ENCODE assay signal across 21 cellular contexts in the genomic region with DNA sequence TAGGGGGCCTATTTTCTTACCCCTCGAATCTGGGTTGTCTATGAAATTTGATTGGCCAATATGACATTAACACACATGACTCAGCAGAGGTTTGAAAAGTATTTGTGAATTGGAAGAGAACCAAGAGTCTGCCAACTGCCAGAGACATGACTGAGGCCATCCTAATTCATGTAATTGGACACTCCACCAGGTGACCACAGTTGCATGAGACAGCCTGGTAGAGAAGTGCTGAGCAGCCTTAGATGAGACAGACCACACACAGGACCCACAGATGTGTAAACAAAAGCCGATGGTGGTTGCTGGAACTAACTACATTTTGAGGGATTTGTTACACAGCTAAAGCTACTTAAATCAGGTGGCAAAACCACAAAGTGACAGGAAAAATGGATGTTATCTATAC. TPM values are rescaled to one million over a fixed set of nuclear protein-coding genes. Genes with fewer than 3 reads are reported as not detected.
DNase-seq lines count a peak whose midpoint lies in the region; ATAC-seq and TF ChIP-seq lines count a peak whose summit lies in the region.
"Had no signal": no experiment of that assay in that cellular context is flagged by ENCODE, and none has a peak within 500 bp of the region (broad histone marks: within the 10 kb centered on the region; RNA-seq: fewer than 3 reads in every experiment).

No MANE protein-coding gene starts in this region.

- peaks cover 12% of the 10 kb centered on the region for H3K27me3 Mint-ChIP-seq in MCF 10A (ENCODE audit: insufficient read depth, unreplicated experiment)

- H3K36me3 Mint-ChIP-seq in MCF 10A (ENCODE audit: insufficient read depth, unreplicated experiment) = no peaks in the 10 kb centered on the region

- CTCF ChIA-PET in MCF 10A (lab: Yijun Ruan, JAX) = no interaction called here

- H3K4me1 ChIP-seq in breast epithelium (no peaks in the 10 kb centered on the region), ovary (ENCODE audit: insufficient read depth) (no peaks in the 10 kb centered on the region)
- H3K4me1 ChIP-seq: sigmoid colon, uterus had no signal

- H3K9me3 ChIP-seq in breast epithelium (no peaks in the 10 kb centered on the region), ovary (no peaks in the 10 kb centered on the region)
- H3K9me3 ChIP-seq: mucosa of descending colon, sigmoid colon, uterus had no signal

- BruUV-seq in MCF 10A (replicated peaks; lab: Mats Ljungman, UMichigan) = no TSS peak

- DNase-seq in MCF 10A (ENCODE audit: unreplicated experiment) (peak; percentile 70), breast epithelium (ENCODE audit: low spot score in 2 of 2) (no peak), NB4 (ENCODE audit: low read depth) (peak; percentile 7), SHP77 treated with DMSO at 0.1 percent for 48 hours (lab: John Stamatoyannopoulos, UW) (peak; percentile 67), NCI-H1417 (lab: John Stamatoyannopoulos, UW) (no peak), ovary (no peak), NCI-H1436 treated with DMSO at 0.1 percent for 48 hours (lab: John Stamatoyannopoulos, UW) (no peak)
- DNase-seq: activated CD4-positive, alpha-beta T cell treated with anti-CD3 and anti-CD28 coated beads for 48 hours; activated naive CD4-positive, alpha-beta T cell treated with Interleukin-2 at 50 U/mL for 16 hours; CD4-positive, alpha-beta T cell; hypothalamus; IMR-90; left colon; mucosa of descending colon; NCI-H1694 treated with DMSO at 0.1 percent for 48 hours; NCI-H510A treated with DMSO at 0.1 percent for 48 hours; sigmoid colon; stimulated activated CD4-positive, alpha-beta T cell treated with anti-CD3 and anti-CD28 coated beads, Interleukin-1b, Interleukin-23, amount 100 ng/mL, for 48 hours; uterus had no signal

- H3K27me3 ChIP-seq in breast epithelium = no peaks in the 10 kb centered on the region
- no peaks in the 10 kb centered on the region for H3K27me3 ChIP-seq in ovary
- H3K27me3 ChIP-seq: sigmoid colon, uterus had no signal

- H3K4me3 ChIP-seq in breast epithelium (no peak overlapping the region), NB4 (ENCODE audit: low read depth, low read length) (no peak overlapping the region), ovary (no peak overlapping the region)
- H3K4me3 ChIP-seq: mucosa of descending colon, sigmoid colon, uterus had no signal

- 58 to 70% (median 60%) methylated on average over 2 of the region's 2 CpGs for WGBS in ovary, 3 donors

- no peak for TF ChIP-seq EP300 in ovary (IDR thresholded peaks at IDR 0.05)

- TF ChIP-seq CTCF in MCF 10A (IDR thresholded peaks at IDR 0.05; ENCODE audit: unreplicated experiment) (no peak), breast epithelium (IDR thresholded peaks at IDR 0.05) (no peak), NB4 (IDR thresholded peaks at IDR 0.05; ENCODE audit: low read depth, low read length) (no peak), ovary (IDR thresholded peaks at IDR 0.05) (no peak)

- H3K27ac ChIP-seq in breast epithelium = no peak overlapping the region
- no peak overlapping the region for H3K27ac ChIP-seq in ovary
- H3K27ac ChIP-seq: sigmoid colon, uterus had no signal

- H3K4me1 Mint-ChIP-seq in MCF 10A (ENCODE audit: insufficient read depth, unreplicated experiment) = no peaks in the 10 kb centered on the region

- intact Hi-C loops in MCF 10A (cut with micrococcal nuclease) = no loop called here
- intact Hi-C loops in breast epithelium (cut with DNase I; ENCODE audit: low total_unique reads) = no loop called here
- intact Hi-C loops in ovary (cut with DNase I) = no loop called here

- TF ChIP-seq POLR2A in breast epithelium (IDR thresholded peaks at IDR 0.05) (no peak), NB4 (IDR thresholded peaks at IDR 0.05; ENCODE audit: extremely low read depth, insufficient read length) (no peak), ovary (IDR thresholded peaks at IDR 0.05) (no peak)

- ATAC-seq in HG02973 (IDR thresholded peaks at IDR 0.05; ENCODE audit: unreplicated experiment) = no peak
- ATAC-seq: left colon, mucosa of descending colon had no signal

- no peaks in the 10 kb centered on the region for H3K36me3 ChIP-seq in breast epithelium
- H3K36me3 ChIP-seq in ovary = no peaks in the 10 kb centered on the region
- H3K36me3 ChIP-seq: sigmoid colon, uterus had no signal

- POLR2A ChIA-PET in MCF 10A (lab: Yijun Ruan, JAX) = no interaction called here

- no peak overlapping the region for H3K4me3 Mint-ChIP-seq in MCF 10A (ENCODE audit: unreplicated experiment)
- H3K4me3 Mint-ChIP-seq: CD4-positive, alpha-beta T cell had no signal

- no peak overlapping the region for H3K27ac Mint-ChIP-seq in MCF 10A (ENCODE audit: low read depth, unreplicated experiment)
- H3K27ac Mint-ChIP-seq: CD4-positive, alpha-beta T cell had no signal

- H3K9me3 Mint-ChIP-seq in MCF 10A (ENCODE audit: unreplicated experiment) = peaks cover 13% of the 10 kb centered on the region
- H3K9me3 Mint-ChIP-seq: CD4-positive, alpha-beta T cell had no signal

RNA-seq across cellular contexts. Expression of gene MS4A5, which starts 0.9 kb away (rescaled TPM):
- total RNA-seq in MCF 10A (2022) = not detected in 2 replicates
- not detected for total RNA-seq in breast epithelium
- not detected for total RNA-seq in ovary
- polyA plus RNA-seq in ovary = not detected
- total RNA-seq: CD4-positive, alpha-beta T cell; fibroblast of villous mesenchyme; IMR-90; left colon; mucosa of descending colon; sigmoid colon; uterus had no signal
- polyA plus RNA-seq: IMR-90, sigmoid colon had no signal

RNA-seq across cellular contexts. Expression of gene MS4A1, which starts 27.1 kb away (rescaled TPM):
- total RNA-seq in MCF 10A (2022) (not detected in 2 replicates), breast epithelium (1 to 10 TPM in 2 of 3 donors, not detected in 1; 1.5 to 1.6 TPM), ovary (under 1 TPM in 3 of 7 donors, not detected in 4; 0.11 to 0.74 (median 0.27) TPM)
- under 1 TPM; 0.05 to 0.55 TPM for polyA plus RNA-seq in ovary
- total RNA-seq: fibroblast of villous mesenchyme, IMR-90, sigmoid colon had no signal
- polyA plus RNA-seq: IMR-90 had no signal

RNA-seq across cellular contexts. Expression of gene MS4A14, which starts 32.3 kb away (rescaled TPM):
- not detected in 2 replicates for total RNA-seq in MCF 10A (2022)
- 1 to 10 TPM; 2.3 to 6.7 (median 2.5) TPM for total RNA-seq in breast epithelium
- 1 to 10 TPM in 2 of 7 donors, under 1 TPM in 5; 0.10 to 1.3 (median 0.82) TPM for total RNA-seq in ovary
- 1 to 10 TPM in 1 of 2 donors, under 1 TPM in 1; 0.22 to 2.1 TPM for polyA plus RNA-seq in ovary
- total RNA-seq: CD4-positive, alpha-beta T cell; fibroblast of villous mesenchyme; IMR-90 had no signal
- polyA plus RNA-seq: IMR-90 had no signal

RNA-seq across cellular contexts. Expression of gene MS4A7, which starts 50.2 kb away (rescaled TPM):
- total RNA-seq in MCF 10A (2022) = not detected in 2 replicates
- 100 to 1,000 TPM in 1 of 3 donors, 10 to 100 TPM in 2; 39.0 to 105 (median 45.4) TPM for total RNA-seq in breast epithelium
- total RNA-seq in ovary = 10 to 100 TPM in 5 of 7 donors, 1 to 10 TPM in 2; 5.9 to 30.1 (median 11.6) TPM
- 10 to 100 TPM in 1 of 2 donors, 1 to 10 TPM in 1; 5.4 to 38.2 TPM for polyA plus RNA-seq in ovary
- total RNA-seq: fibroblast of villous mesenchyme, IMR-90 had no signal
- polyA plus RNA-seq: IMR-90 had no signal

Comparison
In these comparisons a context has a peak if more than half of its experiments do, and no peak if none do; other contexts are left out.
1. DNase-seq: peak in MCF 10A (single experiment), NB4 (single experiment) and SHP77 treated with DMSO at 0.1 percent for 48 hours (single experiment); none in breast epithelium (0 of 2), NCI-H1417 (0 of 3), ovary (0 of 5) and NCI-H1436 treated with DMSO at 0.1 percent for 48 hours (single experiment).